Comparison of ENCODE assay signal across 22 cellular contexts in genomic region chr20:48181536-48181935, GRCh38.
DNase-seq lines count a peak whose midpoint lies in the region; ATAC-seq and TF ChIP-seq lines count a peak whose summit lies in the region.
"Had no signal": no experiment of that assay in that cellular context is flagged by ENCODE, and none has a peak within 500 bp of the region (broad histone marks: within the 10 kb centered on the region; RNA-seq: fewer than 3 reads in every experiment).

No MANE protein-coding gene starts in this region.

- peaks cover 63% of the 10 kb centered on the region for H3K4me1 Mint-ChIP-seq in nephron progenitor cell
- H3K4me1 Mint-ChIP-seq: B cell; CD8-positive, alpha-beta memory T cell; IgD-negative memory B cell had no signal

- peaks cover 7% of the 10 kb centered on the region for H3K27me3 Mint-ChIP-seq in nephron progenitor cell (ENCODE audit: low read depth, poor library complexity)

- no peaks in the 10 kb centered on the region for H4K20me1 ChIP-seq in HCT116 (ENCODE audit: insufficient read depth)
- no peaks in the 10 kb centered on the region for H4K20me1 ChIP-seq in OCI-LY7 (ENCODE audit: insufficient read depth, low read length)
- H4K20me1 ChIP-seq: BLaER1 treated with 17β-estradiol and CSF1 and Interleukin-3, amounts not matched to agents 10 nM and 100 nM had no signal

- TF ChIP-seq RAD21 in HCT116 (IDR thresholded peaks at IDR 0.05; ENCODE audit: low read depth), result no peak

- H3K9me3 ChIP-seq in HCT116 (ENCODE audit: control insufficient read depth in 1 of 2, insufficient read depth in 1 of 2, low read depth in 1 of 2, low read length in 2 of 2) (no peaks in the 10 kb centered on the region), OCI-LY7 (ENCODE audit: low read length) (no peaks in the 10 kb centered on the region), RWPE2 (ENCODE audit: severe bottlenecking) (no peaks in the 10 kb centered on the region), right cardiac atrium (ENCODE audit: control insufficient read depth, low read length) (peaks cover 2% of the 10 kb centered on the region), body of pancreas (no peaks in the 10 kb centered on the region)
- H3K9me3 ChIP-seq: HAP-1 had no signal

- H3K36me3 ChIP-seq in HCT116 (ENCODE audit: control insufficient read depth in 1 of 2, insufficient read depth in 2 of 2, low read length in 2 of 2), result no peaks in the 10 kb centered on the region
- H3K36me3 ChIP-seq in OCI-LY7 (ENCODE audit: insufficient read depth, low read length), result no peaks in the 10 kb centered on the region
- no peaks in the 10 kb centered on the region for H3K36me3 ChIP-seq in RWPE2 (ENCODE audit: low read depth)
- H3K36me3 ChIP-seq in body of pancreas (replicated peaks in 1 of 2; ENCODE audit: insufficient read depth in 1 of 2, low read depth in 2 of 2), result no peaks in the 10 kb centered on the region
- H3K36me3 ChIP-seq: BLaER1 treated with 17β-estradiol and CSF1 and Interleukin-3, amounts not matched to agents 10 nM and 100 nM; HAP-1 had no signal

- H3K4me3 Mint-ChIP-seq in nephron progenitor cell, result no peak overlapping the region
- H3K4me3 Mint-ChIP-seq: B cell; CD8-positive, alpha-beta memory T cell; HFFc6; IgD-negative memory B cell had no signal

- RAD21 ChIA-PET in HCT116 (lab: Charles Lee; ENCODE audit: low non-redundant PET in 1 of 2, low total read pairs in 2 of 2, uncharacterized antibody in 2 of 2, unreplicated experiment in 2 of 2), result no interaction called here

- no peaks in the 10 kb centered on the region for H3K9me2 ChIP-seq in HCT116 (ENCODE audit: insufficient read depth)
- H3K9me2 ChIP-seq in OCI-LY7 (ENCODE audit: insufficient read depth, low read length), result no peaks in the 10 kb centered on the region

- no peak overlapping the region for H3K4me2 ChIP-seq in HCT116 (ENCODE audit: low read length)
- H3K4me2 ChIP-seq in OCI-LY7 (ENCODE audit: low read length), result no peak overlapping the region

- H2AFZ ChIP-seq in HCT116 (ENCODE audit: low read depth, low read length, poor library complexity, severe bottlenecking), result no peak overlapping the region
- no peak overlapping the region for H2AFZ ChIP-seq in OCI-LY7 (ENCODE audit: low read length)
- H2AFZ ChIP-seq: GM23248 had no signal

- no peak for TF ChIP-seq POLR2A in HCT116 (IDR thresholded peaks at IDR 0.05; ENCODE audit: borderline replicate concordance, extremely low read depth, insufficient read depth, insufficient read length)
- no peak for TF ChIP-seq POLR2A in body of pancreas (IDR thresholded peaks at IDR 0.05)

- peaks cover 22% of the 10 kb centered on the region for H3K9me3 Mint-ChIP-seq in nephron progenitor cell
- H3K9me3 Mint-ChIP-seq: CD8-positive, alpha-beta memory T cell had no signal

- H3K4me3 ChIP-seq in HCT116 (replicated peaks in 1 of 2; ENCODE audit: low read depth in 1 of 2, low read length in 2 of 2) (no peak overlapping the region), OCI-LY7 (ENCODE audit: low read depth, low read length, poor library complexity, severe bottlenecking) (no peak overlapping the region), RWPE2 (ENCODE audit: severe bottlenecking) (no peak overlapping the region), right cardiac atrium (ENCODE audit: low read length) (no peak overlapping the region), body of pancreas (no peak overlapping the region)
- H3K4me3 ChIP-seq: BLaER1 treated with 17β-estradiol and CSF1 and Interleukin-3, amounts not matched to agents 10 nM and 100 nM; GM12878; GM23248; HAP-1 had no signal

- ATAC-seq in HCT116, result peak; percentile 61; the same call in 1 of the 2 replicates
- ATAC-seq in RWPE2 (ENCODE audit: low read depth), result no peak
- no peak for ATAC-seq in right cardiac atrium
- no peak for ATAC-seq in body of pancreas
- ATAC-seq in HG02759 (IDR thresholded peaks at IDR 0.05; ENCODE audit: unreplicated experiment), result no peak
- ATAC-seq: GM12878 had no signal

- POLR2A ChIA-PET in HCT116 (lab: Charles Lee) (no interaction called here), OCI-LY7 (lab: Charles Lee) (no interaction called here)

- H3K79me2 ChIP-seq in HCT116 (ENCODE audit: insufficient read depth, low read length) (no peaks in the 10 kb centered on the region), OCI-LY7 (ENCODE audit: insufficient read depth, low read depth, low read length) (no peaks in the 10 kb centered on the region)

- WGBS in right cardiac atrium, result 74% methylated on average over 6 of the region's 6 CpGs
- 66 to 68% methylated on average over 6 of the region's 6 CpGs for WGBS in body of pancreas, 2 donors

- DNase-seq in HCT116 (ENCODE audit: low read depth, low spot score), result no peak
- DNase-seq in OCI-LY7 (ENCODE audit: low spot score), result peak; percentile 4
- DNase-seq in RWPE2 (ENCODE audit: low spot score), result no peak
- no peak for DNase-seq in nephron progenitor cell
- no peak for DNase-seq in right cardiac atrium
- DNase-seq in body of pancreas, result no peak
- no peak for DNase-seq in NCI-H526 (lab: John Stamatoyannopoulos, UW)
- DNase-seq: 8988T; CD8-positive, alpha-beta memory T cell; COR-L47; DMS 273 treated with DMSO at 0.1 percent for 48 hours; DMS53; DND-41; EL; GM23248; HFFc6 had no signal

- TF ChIP-seq CTCF in HCT116 (IDR thresholded peaks at IDR 0.05 in 2 of 3, conservative IDR thresholded peaks at IDR 0.05 in 1 of 3; ENCODE audit: borderline replicate concordance in 1 of 3, insufficient read depth in 1 of 3, low read depth in 2 of 3, low read length in 2 of 3), result no peak
- no peak for TF ChIP-seq CTCF in OCI-LY7 (conservative IDR thresholded peaks at IDR 0.05; ENCODE audit: low read length)
- TF ChIP-seq CTCF in RWPE2 (IDR thresholded peaks at IDR 0.05; ENCODE audit: poor library complexity, severe bottlenecking), result no peak
- TF ChIP-seq CTCF in nephron progenitor cell (IDR thresholded peaks at IDR 0.05), result no peak
- TF ChIP-seq CTCF in body of pancreas (IDR thresholded peaks at IDR 0.05), result no peak

- intact Hi-C loops in HCT116 (cut with micrococcal nuclease), result loop anchor here (10.0 kb wide), 1 partner anchor 57 kb away; no protein-coding TSS in a partner anchor
- intact Hi-C loops in OCI-LY7 (cut with micrococcal nuclease; ENCODE audit: unreplicated experiment), result loop anchor here (10.0 kb wide), 1 partner anchor 217 kb away; no protein-coding TSS in a partner anchor
- intact Hi-C loops in right cardiac atrium (cut with DNase I), result no loop called here
- intact Hi-C loops in body of pancreas (cut with DNase I), result no loop called here

- H3K27ac ChIP-seq in HCT116 (ENCODE audit: low read depth, low read length) (no peak overlapping the region), OCI-LY7 (ENCODE audit: low read depth, low read length, poor library complexity, severe bottlenecking) (no peak overlapping the region), RWPE2 (ENCODE audit: poor library complexity, severe bottlenecking) (peak overlapping the region; percentile 45), right cardiac atrium (ENCODE audit: low read length) (no peak overlapping the region), body of pancreas (no peak overlapping the region)
- H3K27ac ChIP-seq: BLaER1 treated with 17β-estradiol and CSF1 and Interleukin-3, amounts not matched to agents 10 nM and 100 nM; GM23248 had no signal

- peaks cover 13% of the 10 kb centered on the region for H3K36me3 Mint-ChIP-seq in nephron progenitor cell (ENCODE audit: low read depth)
- H3K36me3 Mint-ChIP-seq: CD8-positive, alpha-beta memory T cell; IgD-negative memory B cell had no signal

- H3K9ac ChIP-seq in HCT116 (ENCODE audit: low read length), result no peak overlapping the region
- H3K9ac ChIP-seq: BLaER1 treated with 17β-estradiol and CSF1 and Interleukin-3, amounts not matched to agents 10 nM and 100 nM; GM23248 had no signal

- CTCF ChIA-PET in HCT116 (lab: Charles Lee) (no interaction called here), OCI-LY7 (lab: Charles Lee; ENCODE audit: unreplicated experiment) (no interaction called here)

- H3K27me3 ChIP-seq in HCT116 (ENCODE audit: insufficient read depth, low read length) (no peaks in the 10 kb centered on the region), RWPE2 (ENCODE audit: insufficient read depth, poor library complexity, severe bottlenecking) (no peaks in the 10 kb centered on the region), right cardiac atrium (ENCODE audit: control insufficient read depth, insufficient read depth) (no peaks in the 10 kb centered on the region), body of pancreas (no peaks in the 10 kb centered on the region)
- H3K27me3 ChIP-seq: BLaER1 treated with 17β-estradiol and CSF1 and Interleukin-3, amounts not matched to agents 10 nM and 100 nM had no signal

- no TSS peak for BruUV-seq in HCT116 (replicated peaks; lab: Mats Ljungman, UMichigan)
- BruUV-seq in OCI-LY7 (replicated peaks; lab: Mats Ljungman, UMichigan), result no TSS peak

- peak overlapping the region; percentile 60 for H3K27ac Mint-ChIP-seq in nephron progenitor cell
- H3K27ac Mint-ChIP-seq: B cell; CD8-positive, alpha-beta memory T cell; HFFc6; IgD-negative memory B cell had no signal

- no peaks in the 10 kb centered on the region for H3K4me1 ChIP-seq in HCT116 (ENCODE audit: control insufficient read depth in 1 of 2, insufficient read depth in 2 of 2, low read length in 2 of 2)
- no peaks in the 10 kb centered on the region for H3K4me1 ChIP-seq in OCI-LY7 (ENCODE audit: insufficient read depth, low read length, poor library complexity, severe bottlenecking)
- H3K4me1 ChIP-seq in RWPE2 (ENCODE audit: insufficient read depth, poor library complexity, severe bottlenecking), result peaks cover 24% of the 10 kb centered on the region
- no peaks in the 10 kb centered on the region for H3K4me1 ChIP-seq in right cardiac atrium (ENCODE audit: control insufficient read depth, insufficient read depth, low read length)
- H3K4me1 ChIP-seq in body of pancreas, result no peaks in the 10 kb centered on the region

TF ChIP-seq in HCT116, 20 proteins besides CTCF, POLR2A, EP300 and RAD21 (continues in another document):
- no peak for TF ChIP-seq EZH2phosphoT487 (IDR thresholded peaks at IDR 0.05; ENCODE audit: borderline replicate concordance)
- TF ChIP-seq FOSL1 (IDR thresholded peaks at IDR 0.05; ENCODE audit: low read depth), result no peak
- TF ChIP-seq SP1 (IDR thresholded peaks at IDR 0.05; ENCODE audit: low read depth), result no peak
- TF ChIP-seq POLR2AphosphoS5 (IDR thresholded peaks at IDR 0.05; ENCODE audit: low read depth, low read length), result no peak
- no peak for TF ChIP-seq ZNF274 (IDR thresholded peaks at IDR 0.05; ENCODE audit: low read depth, low read length)
- no peak for TF ChIP-seq ZFX (IDR thresholded peaks at IDR 0.05)

Comparison
In these comparisons a context has a peak if more than half of its experiments do, and no peak if none do; other contexts are left out.
1. intact Hi-C loops: an anchor here in HCT116 (10.0 kb wide) and OCI-LY7 (10.0 kb wide); none called in right cardiac atrium and body of pancreas.